Comparison of ENCODE assay signal across 20 cellular contexts in the genomic region with DNA sequence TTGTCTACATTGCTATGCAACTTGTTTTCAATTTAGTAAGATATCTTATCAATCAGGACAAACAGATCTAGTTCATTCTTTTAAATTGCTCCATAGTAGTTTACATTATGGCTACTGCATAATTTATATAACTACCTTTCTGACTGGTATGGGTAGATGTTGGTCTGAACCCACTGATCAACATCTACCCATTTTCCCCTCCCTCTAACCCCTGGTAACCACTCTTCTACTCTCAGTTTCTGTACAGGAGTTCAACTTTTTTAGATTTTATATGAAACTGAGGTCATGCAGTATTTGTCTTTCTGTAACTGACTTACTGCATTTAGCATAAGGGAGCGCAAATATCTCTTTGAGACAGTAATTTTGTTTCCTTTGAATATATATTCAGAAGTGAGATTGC.
DNase-seq lines count a peak whose midpoint lies in the region; ATAC-seq and TF ChIP-seq lines count a peak whose summit lies in the region.
"Had no signal": no experiment of that assay in that cellular context is flagged by ENCODE, and none has a peak within 500 bp of the region (broad histone marks: within the 10 kb centered on the region; RNA-seq: fewer than 3 reads in every experiment).

No MANE protein-coding gene starts in this region.

- no peaks in the 10 kb centered on the region for H3K9me3 Mint-ChIP-seq in activated CD8-positive, alpha-beta memory T cell treated with anti-CD3 and anti-CD28 coated beads, Interleukin-2, amount 10 ng/mL, durations not matched to agents 7 days and 5 days (ENCODE audit: low read depth)
- no peaks in the 10 kb centered on the region for H3K9me3 Mint-ChIP-seq in T-helper 2 cell treated with Interferon-gamma antibody and Interleukin-4, amounts not matched to agents 5 μg/mL and 100 μg/mL, for 36 hours
- no peaks in the 10 kb centered on the region for H3K9me3 Mint-ChIP-seq in stimulated activated effector memory CD8-positive, alpha-beta T cell treated with anti-CD3 and anti-CD28 coated beads, Interleukin-12 subunit alpha, Interleukin-12 subunit beta, amount 100 ng/mL, for 72 hours
- H3K9me3 Mint-ChIP-seq in activated CD4-positive, alpha-beta memory T cell treated with anti-CD3 and anti-CD28 coated beads for 36 hours: no peaks in the 10 kb centered on the region

- POLR2A ChIA-PET in activated CD4-positive, alpha-beta memory T cell treated with anti-CD3 and anti-CD28 coated beads for 36 hours (lab: Charles Lee): no interaction called here

- peak; percentile 53 for ATAC-seq in activated CD8-positive, alpha-beta memory T cell treated with anti-CD3 and anti-CD28 coated beads, Interleukin-2, amount 10 ng/mL, durations not matched to agents 7 days and 5 days
- ATAC-seq in GM18502 (IDR thresholded peaks at IDR 0.05; ENCODE audit: poor library complexity, unreplicated experiment): peak; percentile 56
- peak; percentile 83 for ATAC-seq in stimulated activated effector memory CD8-positive, alpha-beta T cell treated with anti-CD3 and anti-CD28 coated beads, Interleukin-12 subunit alpha, Interleukin-12 subunit beta, amount 100 ng/mL, for 72 hours
- ATAC-seq: A549, K562 had no signal

- H3K27me3 ChIP-seq in spleen (replicated peaks in 1 of 7): no peaks in the 10 kb centered on the region

- WGBS in spleen, 5 donors: 92 to 100% (median 97%) methylated on average over 1 of the region's 1 CpG

- no peak overlapping the region for H3K27ac Mint-ChIP-seq in activated CD8-positive, alpha-beta memory T cell treated with anti-CD3 and anti-CD28 coated beads, Interleukin-2, amount 10 ng/mL, durations not matched to agents 7 days and 5 days
- H3K27ac Mint-ChIP-seq in T-helper 2 cell treated with Interferon-gamma antibody and Interleukin-4, amounts not matched to agents 5 μg/mL and 100 μg/mL, for 36 hours: no peak overlapping the region
- H3K27ac Mint-ChIP-seq in stimulated activated effector memory CD8-positive, alpha-beta T cell treated with anti-CD3 and anti-CD28 coated beads, Interleukin-12 subunit alpha, Interleukin-12 subunit beta, amount 100 ng/mL, for 72 hours: no peak overlapping the region
- no peak overlapping the region for H3K27ac Mint-ChIP-seq in activated CD4-positive, alpha-beta memory T cell treated with anti-CD3 and anti-CD28 coated beads for 36 hours

- peaks cover 38% of the 10 kb centered on the region for H3K36me3 Mint-ChIP-seq in activated CD8-positive, alpha-beta memory T cell treated with anti-CD3 and anti-CD28 coated beads, Interleukin-2, amount 10 ng/mL, durations not matched to agents 7 days and 5 days
- H3K36me3 Mint-ChIP-seq in T-helper 2 cell treated with Interferon-gamma antibody and Interleukin-4, amounts not matched to agents 5 μg/mL and 100 μg/mL, for 36 hours (ENCODE audit: low read depth): peaks cover 46% of the 10 kb centered on the region
- H3K36me3 Mint-ChIP-seq in stimulated activated effector memory CD8-positive, alpha-beta T cell treated with anti-CD3 and anti-CD28 coated beads, Interleukin-12 subunit alpha, Interleukin-12 subunit beta, amount 100 ng/mL, for 72 hours: peaks cover 55% of the 10 kb centered on the region
- peaks cover 15% of the 10 kb centered on the region for H3K36me3 Mint-ChIP-seq in activated CD4-positive, alpha-beta memory T cell treated with anti-CD3 and anti-CD28 coated beads for 36 hours

- H3K36me3 ChIP-seq in spleen: peaks cover 0 to 99% (median 50%) of the 10 kb centered on the region in 6 donors

- peaks cover 18% of the 10 kb centered on the region for H3K4me1 Mint-ChIP-seq in activated CD8-positive, alpha-beta memory T cell treated with anti-CD3 and anti-CD28 coated beads, Interleukin-2, amount 10 ng/mL, durations not matched to agents 7 days and 5 days
- H3K4me1 Mint-ChIP-seq in T-helper 2 cell treated with Interferon-gamma antibody and Interleukin-4, amounts not matched to agents 5 μg/mL and 100 μg/mL, for 36 hours (ENCODE audit: low read depth): peaks cover 21% of the 10 kb centered on the region
- peaks cover 18% of the 10 kb centered on the region for H3K4me1 Mint-ChIP-seq in stimulated activated effector memory CD8-positive, alpha-beta T cell treated with anti-CD3 and anti-CD28 coated beads, Interleukin-12 subunit alpha, Interleukin-12 subunit beta, amount 100 ng/mL, for 72 hours
- H3K4me1 Mint-ChIP-seq in activated CD4-positive, alpha-beta memory T cell treated with anti-CD3 and anti-CD28 coated beads for 36 hours (ENCODE audit: low read depth): peaks cover 11% of the 10 kb centered on the region

- H3K4me3 ChIP-seq in spleen: no peak overlapping the region
- H3K4me3 ChIP-seq: A549, K562, PC-9 had no signal

- no peak for TF ChIP-seq CTCF in spleen (IDR thresholded peaks at IDR 0.05 in 8 of 11, conservative IDR thresholded peaks at IDR 0.05 in 3 of 11)

- TF ChIP-seq POLR2A in spleen (IDR thresholded peaks at IDR 0.05): no peak

- H3K9me3 ChIP-seq in spleen: no peaks in the 10 kb centered on the region
- H3K9me3 ChIP-seq: A549 had no signal

- intact Hi-C loops in activated CD4-positive, alpha-beta memory T cell treated with anti-CD3 and anti-CD28 coated beads for 36 hours (cut with micrococcal nuclease): no loop called here
- intact Hi-C loops in spleen (cut with DNase I; ENCODE audit: low total_unique reads): no loop called here

- H3K4me3 Mint-ChIP-seq in activated CD8-positive, alpha-beta memory T cell treated with anti-CD3 and anti-CD28 coated beads, Interleukin-2, amount 10 ng/mL, durations not matched to agents 7 days and 5 days: no peak overlapping the region
- H3K4me3 Mint-ChIP-seq in T-helper 2 cell treated with Interferon-gamma antibody and Interleukin-4, amounts not matched to agents 5 μg/mL and 100 μg/mL, for 36 hours: no peak overlapping the region
- H3K4me3 Mint-ChIP-seq in stimulated activated effector memory CD8-positive, alpha-beta T cell treated with anti-CD3 and anti-CD28 coated beads, Interleukin-12 subunit alpha, Interleukin-12 subunit beta, amount 100 ng/mL, for 72 hours: no peak overlapping the region
- H3K4me3 Mint-ChIP-seq in activated CD4-positive, alpha-beta memory T cell treated with anti-CD3 and anti-CD28 coated beads for 36 hours: no peak overlapping the region

- CTCF ChIA-PET in activated CD8-positive, alpha-beta memory T cell treated with anti-CD3 and anti-CD28 coated beads, Interleukin-2, amount 10 ng/mL, durations not matched to agents 7 days and 5 days (lab: Charles Lee): no interaction called here
- CTCF ChIA-PET in activated CD4-positive, alpha-beta memory T cell treated with anti-CD3 and anti-CD28 coated beads for 36 hours (lab: Charles Lee): no interaction called here

- DNase-seq in activated CD8-positive, alpha-beta memory T cell treated with anti-CD3 and anti-CD28 coated beads, Interleukin-2, amount 10 ng/mL, durations not matched to agents 7 days and 5 days: no peak
- no peak for DNase-seq in activated CD8-positive, alpha-beta memory T cell treated with anti-CD3 and anti-CD28 coated beads, Interleukin-2, amount 50 U/mL, for 48 hours
- DNase-seq in T-helper 2 cell treated with Interferon-gamma antibody and Interleukin-4, amounts not matched to agents 5 μg/mL and 100 μg/mL, for 36 hours (ENCODE audit: low spot score): peak; percentile 7
- no peak for DNase-seq in stimulated activated effector memory CD8-positive, alpha-beta T cell treated with anti-CD3 and anti-CD28 coated beads, Interleukin-12 subunit alpha, Interleukin-12 subunit beta, amount 100 ng/mL, for 72 hours (ENCODE audit: low spot score in 2 of 2)
- no peak for DNase-seq in activated CD4-positive, alpha-beta memory T cell treated with anti-CD3 and anti-CD28 coated beads for 36 hours
- DNase-seq in HPDE6-E6E7 (ENCODE audit: extremely low spot score) (no peak), spleen (no peak)
- DNase-seq: COR-L47, DMS153, HCEC 1CT, NCI-H1048, NCI-H1436 treated with DMSO at 0.1 percent for 48 hours, NCI-H2081, NCI-H510A, NCI-H82, PC-9 had no signal

- no peaks in the 10 kb centered on the region for H3K27me3 Mint-ChIP-seq in activated CD8-positive, alpha-beta memory T cell treated with anti-CD3 and anti-CD28 coated beads, Interleukin-2, amount 10 ng/mL, durations not matched to agents 7 days and 5 days
- H3K27me3 Mint-ChIP-seq in T-helper 2 cell treated with Interferon-gamma antibody and Interleukin-4, amounts not matched to agents 5 μg/mL and 100 μg/mL, for 36 hours (ENCODE audit: low read depth): no peaks in the 10 kb centered on the region
- H3K27me3 Mint-ChIP-seq in activated CD4-positive, alpha-beta memory T cell treated with anti-CD3 and anti-CD28 coated beads for 36 hours: no peaks in the 10 kb centered on the region

- H3K4me1 ChIP-seq in spleen: no peaks in the 10 kb centered on the region
- H3K4me1 ChIP-seq: A549 had no signal

- H3K27ac ChIP-seq in spleen: no peak overlapping the region
- H3K27ac ChIP-seq: A549, C4-2B, PC-9 had no signal
